In genomic region chr1:119713039-119713537, GRCh38 we compare ENCODE assay signal across 8 cellular contexts. TPM values are rescaled to one million over a fixed set of nuclear protein-coding genes. Genes with fewer than 3 reads are reported as not detected.
DNase-seq lines count a peak whose midpoint lies in the region; ATAC-seq, FAIRE-seq and TF ChIP-seq lines count a peak whose summit lies in the region.

No MANE protein-coding gene starts in this region.

- H3K27ac Mint-ChIP-seq in activated naive CD4-positive, alpha-beta T cell treated with anti-CD3 and anti-CD28 coated beads, Interleukin-2, amount 10 ng/mL, durations not matched to agents 7 days and 5 days: peak overlapping the region; percentile 57
- no peak overlapping the region for H3K27ac Mint-ChIP-seq in T-helper 17 cell

- peak overlapping the region; percentile 93 for H3K4me3 ChIP-seq in fibroblast of villous mesenchyme (ENCODE audit: low read depth, low read length)
- H3K4me3 ChIP-seq in prostate gland: peak overlapping the region; percentile 61 to 66

- peak overlapping the region; percentile 83 for H3K4me3 Mint-ChIP-seq in activated naive CD4-positive, alpha-beta T cell treated with anti-CD3 and anti-CD28 coated beads, Interleukin-2, amount 10 ng/mL, durations not matched to agents 7 days and 5 days
- peak overlapping the region; percentile 74 for H3K4me3 Mint-ChIP-seq in T-helper 17 cell

- CTCF ChIA-PET in activated naive CD4-positive, alpha-beta T cell treated with anti-CD3 and anti-CD28 coated beads, Interleukin-2, amount 10 ng/mL, durations not matched to agents 7 days and 5 days (lab: Charles Lee): no interaction called here

- WGBS in prostate gland: 10% methylated on average over 15 of the region's 15 CpGs

- H3K9me3 ChIP-seq in T-helper 17 cell (ENCODE audit: control insufficient read depth, low read length, poor library complexity, severe bottlenecking) (no peaks in the 10 kb centered on the region), prostate gland (no peaks in the 10 kb centered on the region)

- intact Hi-C loops in prostate gland (cut with DNase I): no loop called here

- H3K27me3 Mint-ChIP-seq in activated naive CD4-positive, alpha-beta T cell treated with anti-CD3 and anti-CD28 coated beads, Interleukin-2, amount 10 ng/mL, durations not matched to agents 7 days and 5 days: peaks cover 30% of the 10 kb centered on the region
- H3K27me3 Mint-ChIP-seq in T-helper 17 cell: peaks cover 51% of the 10 kb centered on the region

- no peaks in the 10 kb centered on the region for H3K4me1 ChIP-seq in prostate gland (replicated peaks)

- peaks cover 44% of the 10 kb centered on the region for H3K4me1 Mint-ChIP-seq in activated naive CD4-positive, alpha-beta T cell treated with anti-CD3 and anti-CD28 coated beads, Interleukin-2, amount 10 ng/mL, durations not matched to agents 7 days and 5 days
- H3K4me1 Mint-ChIP-seq in T-helper 17 cell: peaks cover 10% of the 10 kb centered on the region

- H3K27me3 ChIP-seq in prostate gland (replicated peaks; ENCODE audit: insufficient read depth): no peaks in the 10 kb centered on the region

- H3K36me3 ChIP-seq in prostate gland: no peaks in the 10 kb centered on the region

- DNase-seq in activated naive CD4-positive, alpha-beta T cell treated with anti-CD3 and anti-CD28 coated beads, Interleukin-2, amount 10 ng/mL, durations not matched to agents 7 days and 5 days: no peak
- no peak for DNase-seq in activated naive CD4-positive, alpha-beta T cell treated with anti-CD3 and anti-CD28 coated beads, Interleukin-2, amount 50 U/mL, for 16 hours
- DNase-seq in T-helper 17 cell: no peak
- DNase-seq in fibroblast of villous mesenchyme (ENCODE audit: low read depth): peak; percentile 31
- DNase-seq in prostate gland (ENCODE audit: low spot score): peak; percentile 23
- no peak for DNase-seq in GM12892 (ENCODE audit: insufficient read length)
- DNase-seq in hepatic stellate cell (ENCODE audit: low spot score): no peak
- no peak for DNase-seq in LoVo (ENCODE audit: low spot score)

- H3K36me3 Mint-ChIP-seq in activated naive CD4-positive, alpha-beta T cell treated with anti-CD3 and anti-CD28 coated beads, Interleukin-2, amount 10 ng/mL, durations not matched to agents 7 days and 5 days: peaks cover 21% of the 10 kb centered on the region
- H3K36me3 Mint-ChIP-seq in T-helper 17 cell (ENCODE audit: low read depth): no peaks in the 10 kb centered on the region

- no peak for ATAC-seq in T-helper 17 cell

- TF ChIP-seq POLR2A in prostate gland (IDR thresholded peaks at IDR 0.05): no peak
- TF ChIP-seq POLR2A in GM12892 (IDR thresholded peaks at IDR 0.05; ENCODE audit: low read depth, low read length): no peak

- no peak for FAIRE-seq in GM12892 (lab: Jason Lieb, UNC)

- H3K27ac ChIP-seq in prostate gland: peak overlapping the region; percentile 84 to 85

- TF ChIP-seq CTCF in fibroblast of villous mesenchyme (IDR thresholded peaks at IDR 0.05; ENCODE audit: insufficient read depth, low read depth, low read length): no peak
- TF ChIP-seq CTCF in prostate gland (IDR thresholded peaks at IDR 0.05): no peak

- no peaks in the 10 kb centered on the region for H3K9me3 Mint-ChIP-seq in activated naive CD4-positive, alpha-beta T cell treated with anti-CD3 and anti-CD28 coated beads, Interleukin-2, amount 10 ng/mL, durations not matched to agents 7 days and 5 days

RNA-seq across cellular contexts. Expression of gene PHGDH, which starts 1.4 kb away (rescaled TPM):
- total RNA-seq in T-helper 17 cell (1 to 10 TPM; 1.2 to 2.5 TPM), fibroblast of villous mesenchyme (80.7 and 184 TPM in 2 replicates), prostate gland (100 to 1,000 TPM; 185 to 307 TPM)
- 17.4 TPM for polyA plus RNA-seq in GM12892 (2012; ENCODE audit: missing spikeins)

RNA-seq across cellular contexts. Expression of gene HMGCS2, which starts 55.6 kb away (rescaled TPM):
- total RNA-seq in T-helper 17 cell (not detected), fibroblast of villous mesenchyme (not detected in 2 replicates), prostate gland (10 to 100 TPM in 1 of 2 donors, 1 to 10 TPM in 1; 4.6 to 21.5 TPM)
- polyA plus RNA-seq in GM12892 (2012; ENCODE audit: missing spikeins): not detected

Comparison
In these comparisons a context has a peak if more than half of its experiments do, and no peak if none do; other contexts are left out.
1. DNase-seq: peak in fibroblast of villous mesenchyme (single experiment) and prostate gland (single experiment); none in activated naive CD4-positive, alpha-beta T cell treated with anti-CD3 and anti-CD28 coated beads, Interleukin-2, amount 10 ng/mL, durations not matched to agents 7 days and 5 days (single experiment), activated naive CD4-positive, alpha-beta T cell treated with anti-CD3 and anti-CD28 coated beads, Interleukin-2, amount 50 U/mL, for 16 hours (single experiment), T-helper 17 cell (0 of 3), GM12892 (single experiment), hepatic stellate cell (single experiment) and LoVo (single experiment).
2. RNA of gene PHGDH, which starts 1.4 kb away (total RNA-seq): 185 to 307 TPM in prostate gland and 80.7 to 184 TPM in fibroblast of villous mesenchyme; 1.2 to 2.5 TPM in T-helper 17 cell; every median in the first group is over 10 times any median in the second.